In the genomic region with DNA sequence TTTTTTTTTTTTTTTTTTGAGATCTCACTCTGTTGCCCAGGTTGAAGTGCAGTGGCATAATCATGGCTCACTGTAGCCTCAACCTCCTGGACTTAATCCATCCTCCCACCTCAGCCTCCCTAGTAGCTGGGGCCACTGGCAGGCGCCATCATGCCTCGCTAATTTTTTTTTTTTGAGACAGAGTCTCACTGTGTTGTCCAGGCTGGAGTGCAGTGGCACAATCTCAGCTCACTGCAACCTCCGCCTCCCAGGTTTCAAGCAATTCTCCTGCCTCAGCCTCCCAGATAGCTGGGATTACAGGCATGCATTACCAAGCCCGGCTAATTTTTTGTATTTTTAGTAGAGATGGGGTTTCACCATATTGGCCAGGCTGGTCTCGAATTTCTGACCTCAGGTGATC, we compare ENCODE assay signal across 13 cellular contexts. TPM values are rescaled to one million over a fixed set of nuclear protein-coding genes. Genes with fewer than 3 reads are reported as not detected.
"Had no signal": no experiment of that assay in that cellular context is flagged by ENCODE, and none has a peak within 500 bp of the region (broad histone marks: within the 10 kb centered on the region; RNA-seq: fewer than 3 reads in every experiment).

No MANE protein-coding gene starts in this region.

RNA-seq across cellular contexts. Expression of a gene that starts 23.0 kb away (rescaled TPM):
- total RNA-seq: natural killer cell treated with Interleukin-12 subunit alpha and Interleukin-12 subunit beta and Interleukin-15 and Interleukin-18, amount 100 ng/mL, for 72 hours; neural crest cell; osteocyte; posterior vena cava; prostate gland; pulmonary artery endothelial cell; right atrium auricular region; sciatic nerve; smooth muscle cell; suprapubic skin; testis; urinary bladder; uterus had no signal
